18 cellular contexts compared by ENCODE assay signal in the genomic region with DNA sequence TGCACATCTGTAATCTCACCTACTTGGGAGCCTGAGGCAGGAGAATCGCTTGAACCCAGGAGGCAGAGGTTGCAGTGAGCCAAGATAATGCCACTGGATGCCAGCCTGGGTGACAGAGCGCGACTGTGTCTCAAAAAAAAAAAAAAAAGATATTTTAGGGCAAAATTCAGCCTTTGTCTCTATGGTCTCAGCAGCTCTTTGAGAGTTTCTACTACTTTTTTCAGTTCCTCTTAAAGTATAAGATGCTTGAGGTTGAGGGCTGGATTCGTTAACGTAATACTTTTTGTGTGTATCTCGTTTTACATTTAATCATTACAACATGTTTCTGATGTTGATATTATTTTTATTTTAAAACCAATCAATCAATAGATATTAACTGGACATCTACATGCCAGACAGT.
DNase-seq lines count a peak whose midpoint lies in the region; ATAC-seq, FAIRE-seq and TF ChIP-seq lines count a peak whose summit lies in the region.
"Had no signal": no experiment of that assay in that cellular context is flagged by ENCODE, and none has a peak within 500 bp of the region (broad histone marks: within the 10 kb centered on the region; RNA-seq: fewer than 3 reads in every experiment).

No MANE protein-coding gene starts in this region.

- no peaks in the 10 kb centered on the region for H3K9me3 ChIP-seq in OCI-LY3 (ENCODE audit: insufficient read depth, low read length)
- no peaks in the 10 kb centered on the region for H3K9me3 ChIP-seq in BE2C
- H3K9me3 ChIP-seq: HAP-1 had no signal

- no peak overlapping the region for H2AFZ ChIP-seq in OCI-LY3 (ENCODE audit: low read depth, low read length)
- H2AFZ ChIP-seq: hepatocyte, parathyroid adenoma had no signal

- H3K27me3 ChIP-seq in OCI-LY3 (ENCODE audit: low read depth, low read length) (no peaks in the 10 kb centered on the region; the same call in 1 of the 2 replicates), BE2C (no peaks in the 10 kb centered on the region)
- H3K27me3 ChIP-seq: hepatocyte had no signal

- FAIRE-seq in GM19239 (lab: Jason Lieb, UNC): no peak

- H3K4me2 ChIP-seq in OCI-LY3 (ENCODE audit: low read length): peak overlapping the region; percentile 30
- H3K4me2 ChIP-seq: hepatocyte, KMS-11 had no signal

- no peaks in the 10 kb centered on the region for H3K36me3 ChIP-seq in OCI-LY3 (replicated peaks; ENCODE audit: low read depth, low read length)
- H3K36me3 ChIP-seq in BE2C: no peaks in the 10 kb centered on the region
- H3K36me3 ChIP-seq: HAP-1 had no signal

- intact Hi-C loops in left ventricle myocardium superior (cut with micrococcal nuclease): no loop called here

- peak; percentile 75 for ATAC-seq in GM18519 (IDR thresholded peaks at IDR 0.05; ENCODE audit: low FRiP score, unreplicated experiment)
- peak; percentile 94 for ATAC-seq in GM21526 (IDR thresholded peaks at IDR 0.05; ENCODE audit: low FRiP score, unreplicated experiment)
- ATAC-seq in HG03066 (IDR thresholded peaks at IDR 0.05; ENCODE audit: low read depth, unreplicated experiment): peak; percentile 93
- no peak for ATAC-seq in left ventricle myocardium superior
- ATAC-seq: left lobe of liver, SK-N-SH treated with all-trans-retinoic acid at 6 μM for 48 hours had no signal

- TF ChIP-seq CTCF in OCI-LY3 (IDR thresholded peaks at IDR 0.05; ENCODE audit: low read depth, low read length): no peak
- TF ChIP-seq CTCF in BE2C (IDR thresholded peaks at IDR 0.05; ENCODE audit: low read depth, low read length): no peak

- H3K27ac ChIP-seq in OCI-LY3 (ENCODE audit: low read length): no peak overlapping the region
- H3K27ac ChIP-seq: hepatocyte, HL-60, KMS-11, parathyroid adenoma had no signal

- H3K4me3 ChIP-seq in OCI-LY3 (ENCODE audit: low read length): peak overlapping the region; percentile 22; the same call in 1 of the 2 replicates
- H3K4me3 ChIP-seq in BE2C (ENCODE audit: low read depth, low read length): no peak overlapping the region
- H3K4me3 ChIP-seq: HAP-1, hepatocyte had no signal

- H3K79me2 ChIP-seq in OCI-LY3 (ENCODE audit: low read length): no peaks in the 10 kb centered on the region
- H3K79me2 ChIP-seq: hepatocyte, parathyroid adenoma had no signal

- no peak for DNase-seq in BE2C
- no peak for DNase-seq in GM19239 (ENCODE audit: insufficient read length, low spot score)
- DNase-seq in SW 1271 (lab: John Stamatoyannopoulos, UW): no peak
- DNase-seq in left ventricle myocardium superior: no peak
- DNase-seq: activated gamma-delta T cell, NCI-H1436, OCI-M1 had no signal

- H3K4me1 ChIP-seq in OCI-LY3 (ENCODE audit: low read length) (peaks cover 16% of the 10 kb centered on the region), BE2C (no peaks in the 10 kb centered on the region; the same call in none of the 2 replicates)
- H3K4me1 ChIP-seq: HAP-1 had no signal

- H4K20me1 ChIP-seq in OCI-LY3 (ENCODE audit: insufficient read depth, low read length): no peaks in the 10 kb centered on the region

- H3K9ac ChIP-seq in OCI-LY3 (ENCODE audit: low read length): no peak overlapping the region
- H3K9ac ChIP-seq: KMS-11, parathyroid adenoma had no signal
